In genomic region chr5:163912023-163912422, GRCh38 we compare ENCODE assay signal across 26 cellular contexts.
A peak's percentile ranks its signal among the peaks of the same experiment; 100 is the strongest.
DNase-seq lines count a peak whose midpoint lies in the region; ATAC-seq and TF ChIP-seq lines count a peak whose summit lies in the region.
"Had no signal": no experiment of that assay in that cellular context is flagged by ENCODE, and none has a peak within 500 bp of the region (broad histone marks: within the 10 kb centered on the region; RNA-seq: fewer than 3 reads in every experiment).

No MANE protein-coding gene starts in this region.

- H3K4me2 ChIP-seq in Loucy (ENCODE audit: low read depth, low read length, poor library complexity, severe bottlenecking) (no peak overlapping the region), OCI-LY1 (ENCODE audit: low read length) (no peak overlapping the region)
- H3K4me2 ChIP-seq: A549 had no signal

- peaks cover 0 to 3% (median 1%) of the 10 kb centered on the region in 7 donors for H3K9me3 Mint-ChIP-seq in naive B cell

- H4K20me1 ChIP-seq in Loucy (ENCODE audit: insufficient read depth, low read length, poor library complexity, severe bottlenecking) (no peaks in the 10 kb centered on the region), OCI-LY1 (ENCODE audit: insufficient read depth, low read length) (no peaks in the 10 kb centered on the region)

- peak overlapping the region; percentile 12 to 100 (median 89) for H3K27ac Mint-ChIP-seq in naive B cell
- H3K27ac Mint-ChIP-seq: T-helper 1 cell treated with Interleukin-12 subunit alpha and Interleukin-12 subunit beta and Interleukin-4 antibody, amounts not matched to agents 30 μg/mL and 1 μg/mL, for 36 hours had no signal

- peaks cover 77 to 83% (median 81%) of the 10 kb centered on the region in 3 donors for H3K4me1 Mint-ChIP-seq in naive B cell

- H3K9ac ChIP-seq in Loucy (ENCODE audit: low read depth, low read length, poor library complexity, severe bottlenecking) (no peak overlapping the region), OCI-LY1 (ENCODE audit: low read length) (no peak overlapping the region)

- H3K4me3 ChIP-seq in Loucy (ENCODE audit: low read length, poor library complexity, severe bottlenecking): no peak overlapping the region
- no peak overlapping the region for H3K4me3 ChIP-seq in OCI-LY1 (ENCODE audit: low read depth, low read length, poor library complexity, severe bottlenecking)
- H3K4me3 ChIP-seq: A549, Peyer's patch had no signal

- no peaks in the 10 kb centered on the region for H3K9me3 ChIP-seq in Loucy (ENCODE audit: insufficient read depth, low read depth, low read length)
- 0 out of 2 replicates have a peak, but pooled peaks cover 2% of the 10 kb centered on the region for H3K9me3 ChIP-seq in OCI-LY1 (ENCODE audit: low read length)
- H3K9me3 ChIP-seq: A549, Peyer's patch had no signal

- peaks cover 5% of the 10 kb centered on the region for H3F3A ChIP-seq in Loucy (ENCODE audit: low read depth)
- H3F3A ChIP-seq in OCI-LY1 (ENCODE audit: insufficient read depth, low read length): 0 out of 2 replicates have a peak, but pooled peaks cover 7% of the 10 kb centered on the region

- H3K36me3 Mint-ChIP-seq in naive B cell: peaks cover 0 to 10% of the 10 kb centered on the region in 2 donors

- no peaks in the 10 kb centered on the region for H3K27me3 Mint-ChIP-seq in naive B cell

- H3K4me1 ChIP-seq in Loucy (ENCODE audit: insufficient read depth, low read length, poor library complexity, severe bottlenecking): peaks cover 55% of the 10 kb centered on the region
- peaks cover 95% of the 10 kb centered on the region for H3K4me1 ChIP-seq in OCI-LY1 (ENCODE audit: insufficient read depth, low read length, severe bottlenecking)
- H3K4me1 ChIP-seq: A549 had no signal

- peak overlapping the region; percentile 98 for H3K27ac ChIP-seq in OCI-LY1 (ENCODE audit: low read depth, low read length, poor library complexity, severe bottlenecking)
- H3K27ac ChIP-seq: A549, C4-2B, HL-60, Peyer's patch had no signal

- DNase-seq in DMS 273 (lab: John Stamatoyannopoulos, UW; ENCODE audit: unreplicated experiment): peak; percentile 27
- DNase-seq in naive B cell: no peak
- no peak for DNase-seq in left ventricle myocardium superior
- no peak for DNase-seq in foreskin melanocyte
- DNase-seq in NCI-H510A (lab: John Stamatoyannopoulos, UW): no peak
- DNase-seq in A172 (ENCODE audit: low spot score): no peak
- DNase-seq: AML-193, DMS79, EL, GDM1, HCEC 1CT, Karpas-422, NCI-H1092 treated with DMSO at 0.1 percent for 48 hours, NCI-H1694 treated with DMSO at 0.1 percent for 48 hours, NCI-H2227 treated with DMSO at 0.1 percent for 48 hours, NCI-H82, Peyer's patch, SHP77 treated with DMSO at 0.1 percent for 48 hours, SW 1271, T-helper 9 cell had no signal

- no peak for ATAC-seq in naive B cell (ENCODE audit: low read depth in 2 of 2)
- no peak for ATAC-seq in left ventricle myocardium superior
- ATAC-seq: A549 had no signal

- no peaks in the 10 kb centered on the region for H3K79me2 ChIP-seq in Loucy (ENCODE audit: insufficient read depth, low read length)
- H3K79me2 ChIP-seq in OCI-LY1 (ENCODE audit: insufficient read depth, low read length): no peaks in the 10 kb centered on the region

- peak overlapping the region; percentile 19; the same call in 1 of the 2 replicates for H2AFZ ChIP-seq in Loucy (ENCODE audit: low read length)
- no peak overlapping the region for H2AFZ ChIP-seq in OCI-LY1 (ENCODE audit: low read length)

- TF ChIP-seq CTCF in Loucy (conservative IDR thresholded peaks at IDR 0.05; ENCODE audit: low read length) (no peak), OCI-LY1 (IDR thresholded peaks at IDR 0.05; ENCODE audit: low read length) (no peak)

- H3K4me3 Mint-ChIP-seq in naive B cell: no peak overlapping the region
- H3K4me3 Mint-ChIP-seq: T-helper 1 cell treated with Interleukin-12 subunit alpha and Interleukin-12 subunit beta and Interleukin-4 antibody, amounts not matched to agents 30 μg/mL and 1 μg/mL, for 36 hours had no signal

- H3K27me3 ChIP-seq in Loucy (ENCODE audit: insufficient read depth, low read length, poor library complexity, severe bottlenecking) (no peaks in the 10 kb centered on the region), OCI-LY1 (ENCODE audit: insufficient read depth, low read length) (no peaks in the 10 kb centered on the region)
- H3K27me3 ChIP-seq: Peyer's patch had no signal

- intact Hi-C loops in left ventricle myocardium superior (cut with micrococcal nuclease): no loop called here

- H3K36me3 ChIP-seq in Loucy (ENCODE audit: insufficient read depth, low read length): no peaks in the 10 kb centered on the region
- peaks cover 5% of the 10 kb centered on the region; the same call in 1 of the 2 replicates for H3K36me3 ChIP-seq in OCI-LY1 (ENCODE audit: insufficient read depth, low read length)
- H3K36me3 ChIP-seq: Peyer's patch had no signal

- H3K9me2 ChIP-seq in Loucy (replicated peaks; ENCODE audit: low read depth, low read length) (no peaks in the 10 kb centered on the region), OCI-LY1 (ENCODE audit: low read depth, low read length) (no peaks in the 10 kb centered on the region)
